1 cellular context compared by ENCODE assay signal in the genomic region with DNA sequence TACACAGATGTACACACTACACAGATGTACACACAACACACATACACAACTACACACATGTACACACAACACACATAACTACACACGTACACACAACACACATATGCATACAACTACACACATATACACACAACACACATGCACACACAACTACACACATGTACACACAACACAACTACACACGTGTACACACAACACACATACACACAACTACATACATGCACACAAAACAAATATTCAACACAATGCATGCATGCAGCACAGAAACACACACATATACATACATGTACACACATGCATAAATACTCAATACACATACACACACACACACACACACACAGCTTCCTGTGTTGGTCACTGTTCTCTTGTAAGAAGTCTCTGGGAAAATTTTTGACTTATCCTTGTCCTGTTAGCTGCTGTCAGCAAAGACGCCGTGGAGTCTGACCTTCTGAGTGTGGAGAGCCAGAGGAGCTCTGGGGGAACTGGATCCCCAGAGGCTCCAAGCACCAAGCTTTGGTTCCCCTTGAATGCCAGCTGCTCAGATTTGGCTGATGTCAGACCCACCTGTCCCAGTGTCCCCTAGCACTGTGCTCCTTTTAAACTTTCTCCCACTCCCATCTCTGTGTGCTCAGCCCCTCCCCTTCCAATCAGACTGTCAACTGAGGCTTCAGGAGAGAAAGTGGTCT.
TF ChIP-seq lines count a peak whose summit lies in the region.

No MANE protein-coding gene starts in this region.

TF ChIP-seq in WTC11, 78 proteins besides CTCF, POLR2A, EP300 and RAD21 (continued from another document):
- TF ChIP-seq, protein P1, sequence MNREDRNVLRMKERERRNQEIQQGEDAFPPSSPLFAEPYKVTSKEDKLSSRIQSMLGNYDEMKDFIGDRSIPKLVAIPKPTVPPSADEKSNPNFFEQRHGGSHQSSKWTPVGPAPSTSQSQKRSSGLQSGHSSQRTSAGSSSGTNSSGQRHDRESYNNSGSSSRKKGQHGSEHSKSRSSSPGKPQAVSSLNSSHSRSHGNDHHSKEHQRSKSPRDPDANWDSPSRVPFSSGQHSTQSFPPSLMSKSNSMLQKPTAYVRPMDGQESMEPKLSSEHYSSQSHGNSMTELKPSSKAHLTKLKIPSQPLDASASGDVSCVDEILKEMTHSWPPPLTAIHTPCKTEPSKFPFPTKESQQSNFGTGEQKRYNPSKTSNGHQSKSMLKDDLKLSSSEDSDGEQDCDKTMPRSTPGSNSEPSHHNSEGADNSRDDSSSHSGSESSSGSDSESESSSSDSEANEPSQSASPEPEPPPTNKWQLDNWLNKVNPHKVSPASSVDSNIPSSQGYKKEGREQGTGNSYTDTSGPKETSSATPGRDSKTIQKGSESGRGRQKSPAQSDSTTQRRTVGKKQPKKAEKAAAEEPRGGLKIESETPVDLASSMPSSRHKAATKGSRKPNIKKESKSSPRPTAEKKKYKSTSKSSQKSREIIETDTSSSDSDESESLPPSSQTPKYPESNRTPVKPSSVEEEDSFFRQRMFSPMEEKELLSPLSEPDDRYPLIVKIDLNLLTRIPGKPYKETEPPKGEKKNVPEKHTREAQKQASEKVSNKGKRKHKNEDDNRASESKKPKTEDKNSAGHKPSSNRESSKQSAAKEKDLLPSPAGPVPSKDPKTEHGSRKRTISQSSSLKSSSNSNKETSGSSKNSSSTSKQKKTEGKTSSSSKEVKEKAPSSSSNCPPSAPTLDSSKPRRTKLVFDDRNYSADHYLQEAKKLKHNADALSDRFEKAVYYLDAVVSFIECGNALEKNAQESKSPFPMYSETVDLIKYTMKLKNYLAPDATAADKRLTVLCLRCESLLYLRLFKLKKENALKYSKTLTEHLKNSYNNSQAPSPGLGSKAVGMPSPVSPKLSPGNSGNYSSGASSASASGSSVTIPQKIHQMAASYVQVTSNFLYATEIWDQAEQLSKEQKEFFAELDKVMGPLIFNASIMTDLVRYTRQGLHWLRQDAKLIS (CRISPR knock-in tag; IDR thresholded peaks at IDR 0.05; ENCODE audit: borderline replicate concordance) = no peak
- TF ChIP-seq RORB (CRISPR knock-in tag; IDR thresholded peaks at IDR 0.05) = no peak
